8 cellular contexts compared by ENCODE assay signal in the genomic region with DNA sequence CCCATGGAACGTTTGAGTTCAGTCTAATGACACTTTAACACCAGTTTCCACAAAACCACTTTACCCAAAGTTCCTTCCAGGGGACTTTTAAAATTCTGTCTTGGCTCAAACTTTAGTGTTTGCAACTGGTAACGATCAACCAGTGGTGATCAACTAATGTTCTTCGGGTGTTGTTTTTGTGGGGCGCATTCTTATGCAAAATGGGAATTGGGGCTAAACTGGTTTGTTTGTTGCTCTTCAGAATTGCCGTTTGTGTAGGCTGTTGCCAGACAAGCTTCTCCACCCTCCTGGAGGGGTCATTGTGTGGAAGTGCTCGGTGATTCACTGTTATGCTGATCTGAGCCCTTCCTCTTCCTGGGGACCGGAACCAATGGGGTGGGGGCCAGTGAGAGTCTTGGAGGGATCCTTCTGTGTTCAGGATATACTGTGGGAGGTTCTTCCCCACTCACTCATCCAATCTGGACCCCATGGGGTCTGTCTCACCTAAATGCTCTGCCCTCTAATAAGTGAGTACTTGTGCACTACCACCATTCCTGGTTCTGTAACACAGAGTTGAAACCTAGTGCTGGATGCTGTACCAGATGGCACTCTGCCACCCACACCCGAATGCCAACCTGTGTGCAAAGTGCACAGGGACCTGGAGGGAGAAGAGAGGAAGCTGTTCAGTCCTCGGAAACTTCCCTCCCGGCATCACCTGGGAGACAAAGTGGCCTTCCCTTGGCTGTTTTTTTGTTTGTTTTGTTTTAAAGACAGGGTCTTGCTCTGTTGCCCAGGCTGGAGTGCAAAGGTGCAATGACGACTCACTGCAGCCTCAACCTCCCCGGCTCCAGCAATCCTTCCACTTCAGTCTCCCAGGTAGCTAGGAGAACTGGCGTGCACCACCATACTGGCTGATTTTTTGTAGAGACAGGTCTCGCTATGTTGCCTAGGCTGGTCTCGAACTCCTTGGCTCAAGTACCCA. TPM values are rescaled to one million over a fixed set of nuclear protein-coding genes. Genes with fewer than 3 reads are reported as not detected.
A peak's percentile ranks its signal among the peaks of the same experiment; 100 is the strongest.
DNase-seq lines count a peak whose midpoint lies in the region; ATAC-seq and TF ChIP-seq lines count a peak whose summit lies in the region.

No MANE protein-coding gene starts in this region.

- peak overlapping the region; percentile 94 for H3K4me3 Mint-ChIP-seq in T-helper 17 cell

- H3K9ac ChIP-seq in rectal smooth muscle tissue (ENCODE audit: low read length), result no peak overlapping the region

- peaks cover 2% of the 10 kb centered on the region for H3K36me3 Mint-ChIP-seq in T-helper 17 cell (ENCODE audit: low read depth)

- peaks cover 51% of the 10 kb centered on the region for H3K4me1 Mint-ChIP-seq in T-helper 17 cell

- H3K27me3 ChIP-seq in H7 (ENCODE audit: control insufficient read depth, insufficient read depth, low read length), result no peaks in the 10 kb centered on the region
- peaks cover 8% of the 10 kb centered on the region for H3K27me3 ChIP-seq in rectal smooth muscle tissue (ENCODE audit: control insufficient read depth, insufficient read depth, low read length)

- H3K27ac ChIP-seq in rectal smooth muscle tissue (ENCODE audit: low read depth, low read length), result no peak overlapping the region

- H3K4me3 ChIP-seq in H7 (ENCODE audit: insufficient read depth, low read depth, low read length) (peak overlapping the region; percentile 84), rectal smooth muscle tissue (ENCODE audit: low read length) (peak overlapping the region; percentile 71)

- H3K27ac Mint-ChIP-seq in T-helper 17 cell, result peak overlapping the region; percentile 98

- TF ChIP-seq POLR2A in erythroblast (IDR thresholded peaks at IDR 0.05; ENCODE audit: low read length), result peak; percentile 49

- H3K9me3 ChIP-seq in T-helper 17 cell (ENCODE audit: control insufficient read depth, low read length, poor library complexity, severe bottlenecking), result no peaks in the 10 kb centered on the region

- DNase-seq in H7 (peak; percentile 83), T-helper 17 cell (peak in 1 of 3 donors; percentile 22), erythroblast (lab: John Stamatoyannopoulos, UW) (no peak), dedifferentiated amniotic fluid mesenchymal stem cell (ENCODE audit: extremely low spot score) (no peak), NCI-H1694 (lab: John Stamatoyannopoulos, UW) (no peak), NCI-H2107 treated with DMSO at 0.1 percent for 48 hours (lab: John Stamatoyannopoulos, UW; ENCODE audit: unreplicated experiment) (no peak)

- H3K27me3 Mint-ChIP-seq in T-helper 17 cell, result no peaks in the 10 kb centered on the region

- ATAC-seq in T-helper 17 cell (no peak), GM21723 (IDR thresholded peaks at IDR 0.05; ENCODE audit: unreplicated experiment) (no peak)

- H3K4me1 ChIP-seq in rectal smooth muscle tissue (ENCODE audit: control insufficient read depth, insufficient read depth, low read length), result no peaks in the 10 kb centered on the region

- H3K36me3 ChIP-seq in H7 (replicated peaks; ENCODE audit: control insufficient read depth, insufficient read depth, low read length), result peaks cover 2% of the 10 kb centered on the region
- H3K36me3 ChIP-seq in rectal smooth muscle tissue (ENCODE audit: control insufficient read depth, insufficient read depth, low read length), result no peaks in the 10 kb centered on the region

RNA-seq across cellular contexts. Expression of a gene that starts 2.1 kb away (rescaled TPM):
- total RNA-seq in H7 (2014; rRNA removed; shearing (Covaris generic)), result 69.0 and 118 TPM in 2 replicates
- total RNA-seq in T-helper 17 cell, result 1 to 10 TPM; 3.9 to 4.3 TPM

RNA-seq across cellular contexts. Expression of a gene that starts 46.4 kb away (rescaled TPM):
- 223 and 239 TPM in 2 replicates for total RNA-seq in H7 (2014; rRNA removed; shearing (Covaris generic))
- total RNA-seq in T-helper 17 cell, result 100 to 1,000 TPM; 392 to 399 TPM

RNA-seq across cellular contexts. Expression of a gene that starts 47.4 kb away (rescaled TPM):
- total RNA-seq in H7 (2014; rRNA removed; shearing (Covaris generic)), result 170 and 231 TPM in 2 replicates
- total RNA-seq in T-helper 17 cell, result 100 to 1,000 TPM in 1 of 2 donors, 10 to 100 TPM in 1; 98.3 to 102 TPM

Comparison
In these comparisons a context has a peak if more than half of its experiments do, and no peak if none do; other contexts are left out.
1. RNA of a gene that starts 2.1 kb away (total RNA-seq): 69.0 to 118 TPM in H7; 3.9 to 4.3 TPM in T-helper 17 cell; every median in the first group is over 10 times any median in the second.